18 cellular contexts compared by ENCODE assay signal in the genomic region with DNA sequence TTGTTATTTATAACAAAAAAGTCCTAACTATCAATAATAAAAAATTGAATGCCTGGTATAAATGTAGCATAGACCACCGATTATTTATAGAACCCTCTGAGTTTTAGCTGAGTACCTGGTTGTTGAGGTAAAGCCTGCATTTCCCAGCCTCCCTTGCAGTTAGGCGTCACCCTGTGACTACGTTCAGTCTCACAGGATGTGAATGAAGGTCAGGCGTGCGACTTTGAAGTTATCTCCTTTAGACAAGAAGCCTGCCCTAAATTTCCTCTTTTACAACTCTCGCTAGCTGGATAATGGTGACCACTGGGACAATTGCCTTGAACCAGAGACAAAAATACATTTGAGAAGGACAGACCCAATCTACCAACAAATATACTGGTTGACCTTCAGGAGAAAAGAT.
DNase-seq lines count a peak whose midpoint lies in the region; ATAC-seq and TF ChIP-seq lines count a peak whose summit lies in the region.
"Had no signal": no experiment of that assay in that cellular context is flagged by ENCODE, and none has a peak within 500 bp of the region (broad histone marks: within the 10 kb centered on the region; RNA-seq: fewer than 3 reads in every experiment).

No MANE protein-coding gene starts in this region.

- H3K27ac Mint-ChIP-seq in CD4-positive, alpha-beta T cell = no peak overlapping the region
- H3K27ac Mint-ChIP-seq in activated naive CD8-positive, alpha-beta T cell treated with anti-CD3 and anti-CD28 coated beads for 36 hours = no peak overlapping the region

- DNase-seq in CD4-positive, alpha-beta T cell = peak in 3 of 10 experiments; percentile 1 to 2 (median 2)
- DNase-seq in OCI-M1 (lab: John Stamatoyannopoulos, UW) (peak; percentile 43), DMS53 (lab: John Stamatoyannopoulos, UW) (no peak), H7 (no peak), HK-2 (ENCODE audit: unreplicated experiment) (no peak)
- DNase-seq in activated naive CD8-positive, alpha-beta T cell treated with anti-CD3 and anti-CD28 coated beads for 36 hours = peak; percentile 5
- DNase-seq: activated naive CD4-positive, alpha-beta T cell; BE2C; body of pancreas; dorsolateral prefrontal cortex; naive B cell; NCI-H446 treated with DMSO at 0.1 percent for 48 hours; SIG-M5 had no signal

- H3K4me3 Mint-ChIP-seq in CD4-positive, alpha-beta T cell = no peak overlapping the region
- no peak overlapping the region for H3K4me3 Mint-ChIP-seq in activated naive CD8-positive, alpha-beta T cell treated with anti-CD3 and anti-CD28 coated beads for 36 hours
- H3K4me3 Mint-ChIP-seq: naive B cell had no signal

- H3K27ac ChIP-seq in CD4-positive, alpha-beta T cell (ENCODE audit: low read depth, low read length) = no peak overlapping the region
- H3K27ac ChIP-seq in DOHH2 (ENCODE audit: low read depth, low read length) = no peak overlapping the region
- H3K27ac ChIP-seq: body of pancreas, dorsolateral prefrontal cortex, esophagus muscularis mucosa, skin epidermis had no signal

- ATAC-seq in CD4-positive, alpha-beta T cell (ENCODE audit: poor library complexity) = peak; percentile 73
- no peak for ATAC-seq in GM19467 (IDR thresholded peaks at IDR 0.05; ENCODE audit: unreplicated experiment)
- ATAC-seq: body of pancreas had no signal

- H3K4me1 ChIP-seq in DOHH2 (ENCODE audit: control insufficient read depth, low read length) = peaks cover 37% of the 10 kb centered on the region
- H3K4me1 ChIP-seq: BE2C, body of pancreas had no signal

- H3K9me3 ChIP-seq in CD4-positive, alpha-beta T cell (ENCODE audit: control insufficient read depth, low read length) = no peaks in the 10 kb centered on the region
- H3K9me3 ChIP-seq in DOHH2 (ENCODE audit: control insufficient read depth, insufficient read depth, low read length) = no peaks in the 10 kb centered on the region
- H3K9me3 ChIP-seq: BE2C, body of pancreas, esophagus muscularis mucosa had no signal

- H3K9me2 ChIP-seq in DOHH2 (replicated peaks; ENCODE audit: control insufficient read depth, low read length) = no peaks in the 10 kb centered on the region

- H3K4me1 Mint-ChIP-seq in CD4-positive, alpha-beta T cell (ENCODE audit: low read depth) = peaks cover 5% of the 10 kb centered on the region
- H3K4me1 Mint-ChIP-seq in activated naive CD8-positive, alpha-beta T cell treated with anti-CD3 and anti-CD28 coated beads for 36 hours = peaks cover 32% of the 10 kb centered on the region

- H3K36me3 ChIP-seq in DOHH2 (ENCODE audit: control insufficient read depth, low read length) (no peaks in the 10 kb centered on the region), H7 (replicated peaks; ENCODE audit: control insufficient read depth, insufficient read depth, low read length) (no peaks in the 10 kb centered on the region)
- H3K36me3 ChIP-seq: BE2C, esophagus muscularis mucosa had no signal

- no peak for TF ChIP-seq CTCF in CD4-positive, alpha-beta T cell (IDR thresholded peaks at IDR 0.05)
- no peak for TF ChIP-seq CTCF in DOHH2 (IDR thresholded peaks at IDR 0.05; ENCODE audit: low read depth, low read length, poor library complexity, severe bottlenecking)

- no peak overlapping the region for H3K4me3 ChIP-seq in DOHH2 (ENCODE audit: low read length)
- no peak overlapping the region for H3K4me3 ChIP-seq in H7 (ENCODE audit: insufficient read depth, low read depth, low read length)
- H3K4me3 ChIP-seq: body of pancreas, dorsolateral prefrontal cortex, esophagus muscularis mucosa, lung, skin epidermis had no signal

- no peaks in the 10 kb centered on the region for H3K27me3 ChIP-seq in CD4-positive, alpha-beta T cell (ENCODE audit: control insufficient read depth, insufficient read depth, low read length)
- H3K27me3 ChIP-seq in DOHH2 (ENCODE audit: control insufficient read depth, low read length) (no peaks in the 10 kb centered on the region), H7 (ENCODE audit: control insufficient read depth, insufficient read depth, low read length) (no peaks in the 10 kb centered on the region)
- H3K27me3 ChIP-seq: BE2C, body of pancreas, esophagus muscularis mucosa had no signal

- no peaks in the 10 kb centered on the region for H4K20me1 ChIP-seq in DOHH2 (ENCODE audit: control insufficient read depth, insufficient read depth, low read depth, low read length)

- no peaks in the 10 kb centered on the region for H3F3A ChIP-seq in DOHH2 (ENCODE audit: control insufficient read depth, insufficient read depth)

- no peaks in the 10 kb centered on the region for H3K79me2 ChIP-seq in DOHH2 (ENCODE audit: control insufficient read depth, low read length)

- no peaks in the 10 kb centered on the region for H3K9me3 Mint-ChIP-seq in CD4-positive, alpha-beta T cell
- no peaks in the 10 kb centered on the region for H3K9me3 Mint-ChIP-seq in activated naive CD8-positive, alpha-beta T cell treated with anti-CD3 and anti-CD28 coated beads for 36 hours

- intact Hi-C loops in CD4-positive, alpha-beta T cell (cut with DNase I, micrococcal nuclease) = no loop called here

- CTCF ChIA-PET in CD4-positive, alpha-beta T cell (lab: Charles Lee) = no interaction called here

- H3K4me2 ChIP-seq in DOHH2 (ENCODE audit: low read length) = peak overlapping the region; percentile 38

- H3K27me3 Mint-ChIP-seq in CD4-positive, alpha-beta T cell = peaks cover 6% of the 10 kb centered on the region
- H3K27me3 Mint-ChIP-seq in activated naive CD8-positive, alpha-beta T cell treated with anti-CD3 and anti-CD28 coated beads for 36 hours = peaks cover 12% of the 10 kb centered on the region

- H3K36me3 Mint-ChIP-seq in CD4-positive, alpha-beta T cell (ENCODE audit: low read depth) = no peaks in the 10 kb centered on the region
- H3K36me3 Mint-ChIP-seq in activated naive CD8-positive, alpha-beta T cell treated with anti-CD3 and anti-CD28 coated beads for 36 hours = peaks cover 2% of the 10 kb centered on the region

- POLR2A ChIA-PET in CD4-positive, alpha-beta T cell (lab: Charles Lee) = no interaction called here

Comparison
In these comparisons a context has a peak if more than half of its experiments do, and no peak if none do; other contexts are left out.
1. DNase-seq: peak in OCI-M1 (single experiment) and activated naive CD8-positive, alpha-beta T cell treated with anti-CD3 and anti-CD28 coated beads for 36 hours (single experiment); none in DMS53 (single experiment), H7 (single experiment) and HK-2 (single experiment).